ENCODE assay signal across 13 cellular contexts in the genomic region with DNA sequence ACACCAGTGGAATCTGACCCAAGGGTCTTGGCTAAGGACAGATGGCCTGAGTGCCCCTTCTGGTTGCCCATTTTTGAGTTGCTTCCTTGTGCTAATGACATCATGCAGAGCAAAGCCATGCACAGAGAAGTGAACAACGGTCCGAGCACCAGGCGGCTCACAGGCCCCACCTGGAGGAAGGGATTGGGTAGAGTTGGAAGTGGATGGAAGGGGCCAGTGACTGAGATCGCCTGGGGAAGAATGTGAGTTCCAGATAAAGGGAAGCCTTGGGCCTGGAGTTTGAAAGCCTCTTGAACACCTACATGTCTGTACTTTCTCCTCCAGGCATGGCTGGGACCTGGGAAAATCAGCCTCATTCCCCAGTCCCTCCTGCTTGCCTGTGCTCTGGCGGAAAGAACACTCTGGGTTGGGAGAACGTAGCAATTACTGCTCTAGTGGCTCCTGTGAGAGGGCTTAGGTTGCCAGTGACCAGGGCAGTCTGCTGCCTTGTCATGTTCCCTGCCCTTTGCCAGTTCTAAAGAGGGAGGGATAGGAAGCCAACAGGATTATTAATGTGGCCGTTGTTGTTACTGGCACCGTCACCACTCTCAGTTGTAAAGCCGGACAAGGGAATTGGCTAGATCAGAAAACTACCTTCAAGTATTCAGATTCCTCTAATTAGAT.
DNase-seq lines count a peak whose midpoint lies in the region; ATAC-seq and TF ChIP-seq lines count a peak whose summit lies in the region.
"Had no signal": no experiment of that assay in that cellular context is flagged by ENCODE, and none has a peak within 500 bp of the region (broad histone marks: within the 10 kb centered on the region; RNA-seq: fewer than 3 reads in every experiment).

No MANE protein-coding gene starts in this region.

- H3F3A ChIP-seq in smooth muscle cell (ENCODE audit: low read depth), result no peaks in the 10 kb centered on the region

- H3K36me3 ChIP-seq in smooth muscle cell (ENCODE audit: low read depth), result no peaks in the 10 kb centered on the region

- no peak for ATAC-seq in GM18520 (IDR thresholded peaks at IDR 0.05; ENCODE audit: unreplicated experiment)
- ATAC-seq: activated CD4-positive, alpha-beta T cell treated with anti-CD3 and anti-CD28 coated beads for 36 hours; activated T-helper 17 cell treated with anti-CD3 and anti-CD28 coated beads, Interleukin-2, amount 50 U/mL, for 72 hours had no signal

- H4K20me1 ChIP-seq in smooth muscle cell (ENCODE audit: low read depth), result no peaks in the 10 kb centered on the region

- H3K4me3 ChIP-seq in smooth muscle cell, result no peak overlapping the region

- H3K27me3 Mint-ChIP-seq in glutamatergic neuron (ENCODE audit: unreplicated experiment), result no peaks in the 10 kb centered on the region

- no peaks in the 10 kb centered on the region for H3K36me3 Mint-ChIP-seq in glutamatergic neuron (ENCODE audit: unreplicated experiment)

- H3K4me2 ChIP-seq in smooth muscle cell, result no peak overlapping the region

- TF ChIP-seq CTCF in glutamatergic neuron (IDR thresholded peaks at IDR 0.05; ENCODE audit: partially characterized antibody, unreplicated experiment) (no peak), smooth muscle cell (IDR thresholded peaks at IDR 0.05; ENCODE audit: borderline replicate concordance, insufficient read depth, poor library complexity, severe bottlenecking) (peak; percentile 19)

- no peak overlapping the region for H3K9ac ChIP-seq in smooth muscle cell (ENCODE audit: low read depth)

- 64% methylated on average over 9 of the region's 9 CpGs for WGBS in smooth muscle cell (ENCODE audit: low lambda C conversion rate)

- H3K9me3 Mint-ChIP-seq in glutamatergic neuron (ENCODE audit: unreplicated experiment), result no peaks in the 10 kb centered on the region
- H3K9me3 Mint-ChIP-seq: activated T-helper 17 cell treated with anti-CD3 and anti-CD28 coated beads, Interleukin-2, amount 50 U/mL, for 72 hours had no signal

- H3K4me3 Mint-ChIP-seq in glutamatergic neuron (ENCODE audit: unreplicated experiment), result no peak overlapping the region
- H3K4me3 Mint-ChIP-seq: activated CD4-positive, alpha-beta T cell treated with anti-CD3 and anti-CD28 coated beads for 36 hours; activated T-helper 17 cell treated with anti-CD3 and anti-CD28 coated beads, Interleukin-2, amount 50 U/mL, for 72 hours had no signal

- H3K4me1 Mint-ChIP-seq in glutamatergic neuron (ENCODE audit: low read depth, unreplicated experiment), result no peaks in the 10 kb centered on the region
- H3K4me1 Mint-ChIP-seq: activated CD4-positive, alpha-beta T cell treated with anti-CD3 and anti-CD28 coated beads for 36 hours; activated T-helper 17 cell treated with anti-CD3 and anti-CD28 coated beads, Interleukin-2, amount 50 U/mL, for 72 hours had no signal

- H3K27ac Mint-ChIP-seq in glutamatergic neuron (ENCODE audit: unreplicated experiment), result no peak overlapping the region
- H3K27ac Mint-ChIP-seq: activated CD4-positive, alpha-beta T cell treated with anti-CD3 and anti-CD28 coated beads for 36 hours; activated T-helper 17 cell treated with anti-CD3 and anti-CD28 coated beads, Interleukin-2, amount 50 U/mL, for 72 hours had no signal

- no peaks in the 10 kb centered on the region for H3K27me3 ChIP-seq in smooth muscle cell (ENCODE audit: low read depth)

- H3K9me3 ChIP-seq in smooth muscle cell (replicated peaks; ENCODE audit: low read depth), result no peaks in the 10 kb centered on the region

- DNase-seq in DMS53 (lab: John Stamatoyannopoulos, UW) (peak; percentile 6), DMS53 treated with DMSO at 0.1 percent for 48 hours (lab: John Stamatoyannopoulos, UW; ENCODE audit: unreplicated experiment) (no peak), RPMI7951 (ENCODE audit: low read depth) (peak; percentile 17), glutamatergic neuron (peak; percentile 40), smooth muscle cell (lab: John Stamatoyannopoulos, UW; ENCODE audit: unreplicated experiment) (no peak), NCI-H1694 treated with DMSO at 0.1 percent for 48 hours (lab: John Stamatoyannopoulos, UW) (no peak), SW 1271 (lab: John Stamatoyannopoulos, UW) (no peak)
- DNase-seq: activated CD4-positive, alpha-beta T cell treated with anti-CD3 and anti-CD28 coated beads for 36 hours; Calu3; NCI-H1048; NCI-H510A treated with DMSO at 0.1 percent for 48 hours had no signal

- no peaks in the 10 kb centered on the region for H3K4me1 ChIP-seq in smooth muscle cell (ENCODE audit: low read depth)

- H2AFZ ChIP-seq in smooth muscle cell (ENCODE audit: low read depth), result no peak overlapping the region

- H3K79me2 ChIP-seq in smooth muscle cell (ENCODE audit: low read depth), result no peaks in the 10 kb centered on the region

- no peak overlapping the region for H3K27ac ChIP-seq in smooth muscle cell (ENCODE audit: low read depth)

Comparison
In these comparisons a context has a peak if more than half of its experiments do, and no peak if none do; other contexts are left out.
1. DNase-seq: peak in DMS53 (single experiment), RPMI7951 (single experiment) and glutamatergic neuron (single experiment); none in DMS53 treated with DMSO at 0.1 percent for 48 hours (single experiment), smooth muscle cell (single experiment), NCI-H1694 treated with DMSO at 0.1 percent for 48 hours (single experiment) and SW 1271 (0 of 2).